9 cellular contexts compared by ENCODE assay signal in the genomic region with DNA sequence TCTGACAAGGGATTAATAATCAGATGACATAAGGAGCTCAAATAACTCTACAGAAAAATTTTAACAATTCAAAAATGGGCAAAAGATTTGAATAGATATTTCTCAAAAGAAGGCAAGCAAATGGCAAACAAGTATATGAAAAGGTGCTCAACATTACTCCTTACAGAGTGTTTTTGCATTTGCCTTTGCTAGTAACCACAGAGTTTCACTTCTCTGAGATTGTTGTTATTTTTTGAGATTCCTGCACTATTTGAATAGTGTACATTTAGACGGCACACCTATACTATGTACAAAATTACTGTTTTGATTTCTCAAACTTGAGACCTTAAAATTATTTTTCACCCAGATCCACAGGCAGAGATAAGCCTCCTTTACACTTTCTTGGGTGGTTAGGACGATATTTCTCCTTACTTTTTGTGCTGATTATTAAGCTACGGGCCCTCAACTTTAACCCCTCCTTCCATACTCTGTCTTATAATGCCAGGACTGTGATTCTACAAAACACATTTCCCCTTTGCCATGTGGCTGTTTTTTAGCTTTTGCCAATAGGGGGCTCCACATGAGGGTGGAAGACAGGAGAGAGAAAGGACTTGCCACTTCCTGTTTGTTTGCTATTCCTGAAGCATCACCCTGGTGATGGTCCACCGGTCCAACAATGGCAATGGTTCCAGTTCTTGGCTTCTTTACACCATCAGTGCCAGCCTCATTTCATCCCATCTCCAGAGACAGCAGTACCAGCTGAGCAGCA.
A peak's percentile ranks its signal among the peaks of the same experiment; 100 is the strongest.
DNase-seq lines count a peak whose midpoint lies in the region; ATAC-seq and TF ChIP-seq lines count a peak whose summit lies in the region.
"Had no signal": no experiment of that assay in that cellular context is flagged by ENCODE, and none has a peak within 500 bp of the region (broad histone marks: within the 10 kb centered on the region; RNA-seq: fewer than 3 reads in every experiment).

No MANE protein-coding gene starts in this region.

- H3K36me3 ChIP-seq in A673 (ENCODE audit: insufficient read depth, low read length, poor library complexity, severe bottlenecking) = no peaks in the 10 kb centered on the region

- no peaks in the 10 kb centered on the region for H3K27me3 ChIP-seq in A673 (replicated peaks; ENCODE audit: insufficient read depth, low read depth, low read length, poor library complexity)

- no peaks in the 10 kb centered on the region for H3K9me3 ChIP-seq in A673 (ENCODE audit: low read depth, low read length, poor library complexity, severe bottlenecking)

- ATAC-seq in GM18907 (IDR thresholded peaks at IDR 0.05; ENCODE audit: unreplicated experiment) (peak; percentile 69), HG02973 (IDR thresholded peaks at IDR 0.05; ENCODE audit: unreplicated experiment) (peak; percentile 83)

- H3K27ac ChIP-seq in A673 (ENCODE audit: low read depth, low read length, poor library complexity, severe bottlenecking) (no peak overlapping the region), RWPE1 (no peak overlapping the region)

- intact Hi-C loops in A673 (cut with micrococcal nuclease; ENCODE audit: unreplicated experiment) = no loop called here

- DNase-seq in A673 (ENCODE audit: low spot score) = no peak
- peak; percentile 31 for DNase-seq in OCI-M1 (lab: John Stamatoyannopoulos, UW)
- no peak for DNase-seq in activated CD4-positive, alpha-beta T cell treated with anti-CD3 and anti-CD28 coated beads, Interleukin-2, amount 50 U/mL, for 4 hours
- no peak for DNase-seq in NCI-H226
- no peak for DNase-seq in GM20000 (ENCODE audit: low spot score)
- DNase-seq in RWPE1 (ENCODE audit: low spot score) = no peak
- DNase-seq: NCI-H146 had no signal

- CTCF ChIA-PET in A673 (lab: Charles Lee) (no interaction called here), RWPE1 (lab: Yijun Ruan, JAX) (interaction anchor here (1.5 kb wide), 1 partner anchor 38 kb away, joined by 4 read pairs; no protein-coding TSS in a partner anchor)

- no peak overlapping the region for H3K4me3 ChIP-seq in A673 (ENCODE audit: low read depth, low read length, poor library complexity, severe bottlenecking)

- POLR2A ChIA-PET in A673 (lab: Charles Lee; ENCODE audit: low non-redundant PET) = no interaction called here
- POLR2A ChIA-PET in RWPE1 (lab: Yijun Ruan, JAX; ENCODE audit: low non-redundant PET) = no interaction called here

- TF ChIP-seq CTCF in A673 (conservative IDR thresholded peaks at IDR 0.05; ENCODE audit: low read depth, low read length) = peak; percentile 36; the same call in 1 of the 2 replicates
- no peak for TF ChIP-seq CTCF in GM20000 (IDR thresholded peaks at IDR 0.05; ENCODE audit: extremely low read depth, missing control alignments)
- TF ChIP-seq CTCF in RWPE1 (conservative IDR thresholded peaks at IDR 0.05; ENCODE audit: low read depth) = no peak

- no peaks in the 10 kb centered on the region for H3K4me1 ChIP-seq in A673 (ENCODE audit: insufficient read depth, low read length, poor library complexity, severe bottlenecking)

- BruUV-seq in A673 (replicated peaks; lab: Mats Ljungman, UMichigan) = no TSS peak
